Comparison of ENCODE assay signal across 28 cellular contexts in the genomic region with DNA sequence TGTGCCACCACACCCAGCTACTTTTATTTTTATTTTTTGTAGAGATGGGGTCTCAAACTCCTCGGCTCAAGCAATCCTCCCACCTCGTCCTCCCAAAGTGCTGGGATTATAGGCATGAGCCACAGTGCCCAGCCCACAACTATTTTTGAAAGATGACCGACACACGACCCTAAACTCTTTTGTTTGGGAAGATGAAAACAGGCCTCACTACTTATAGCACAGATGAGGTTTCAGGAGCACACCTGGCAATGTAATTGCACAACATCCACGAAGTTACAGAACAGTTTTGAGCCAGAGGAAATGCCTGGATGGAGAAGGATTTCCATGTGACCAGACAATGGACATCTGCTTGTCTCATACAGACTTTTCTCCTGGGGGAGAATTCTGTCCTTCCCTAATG. TPM values are rescaled to one million over a fixed set of nuclear protein-coding genes. Genes with fewer than 3 reads are reported as not detected.
"Had no signal": no experiment of that assay in that cellular context is flagged by ENCODE, and none has a peak within 500 bp of the region (broad histone marks: within the 10 kb centered on the region; RNA-seq: fewer than 3 reads in every experiment).

No MANE protein-coding gene starts in this region.

- H3K9me3 ChIP-seq: body of pancreas, lower lobe of right lung, thoracic aorta, upper lobe of right lung had no signal

- H3K27ac Mint-ChIP-seq: activated naive CD4-positive, alpha-beta T cell treated with anti-CD3 and anti-CD28 coated beads, Interleukin-2, amount 50 U/mL, for 24 hours; dendritic cell treated with granulocyte-macrophage colony-stimulating factor and Interleukin-4, amounts not matched to agents 40 ng/mL and 50 ng/mL, for 4 days; naive thymus-derived CD4-positive, alpha-beta T cell had no signal

- H3K27me3 ChIP-seq: body of pancreas, cardiac muscle cell, upper lobe of right lung had no signal

- H3K9me3 Mint-ChIP-seq: activated naive CD4-positive, alpha-beta T cell treated with anti-CD3 and anti-CD28 coated beads, Interleukin-2, amount 50 U/mL, for 24 hours; dendritic cell treated with granulocyte-macrophage colony-stimulating factor and Interleukin-4, amounts not matched to agents 40 ng/mL and 50 ng/mL, for 4 days; neural crest cell had no signal

- H3K4me3 Mint-ChIP-seq: activated naive CD4-positive, alpha-beta T cell treated with anti-CD3 and anti-CD28 coated beads, Interleukin-2, amount 50 U/mL, for 24 hours; dendritic cell treated with granulocyte-macrophage colony-stimulating factor and Interleukin-4, amounts not matched to agents 40 ng/mL and 50 ng/mL, for 4 days; naive thymus-derived CD4-positive, alpha-beta T cell; neural crest cell had no signal

- H3K36me3 ChIP-seq: cardiac muscle cell, lower lobe of right lung, thoracic aorta, upper lobe of right lung had no signal

- H3K27ac ChIP-seq: body of pancreas, cardiac muscle cell, lower lobe of right lung, thoracic aorta, upper lobe of right lung, VCaP had no signal

- DNase-seq: activated gamma-delta T cell treated with Interleukin-2 at 50 U/mL for 16 hours; activated T-cell treated with anti-CD3 and anti-CD28 coated beads, Interleukin-2, amount 50 U/mL, for 1 hour; anterior cingulate cortex; body of pancreas; effector CD8-positive, alpha-beta T cell; erythroblast; foreskin fibroblast; kidney; lower lobe of right lung; naive thymus-derived CD4-positive, alpha-beta T cell; posterior cingulate gyrus; retina; stimulated activated CD4-positive, alpha-beta T cell treated with anti-CD3 and anti-CD28 coated beads, Interleukin-4, amount 100 ng/mL, for 24 hours; stimulated activated naive CD4-positive, alpha-beta T cell treated with Interleukin-2 at 50 U/mL for 16 hours; upper lobe of right lung had no signal

- H3K36me3 Mint-ChIP-seq: activated naive CD4-positive, alpha-beta T cell treated with anti-CD3 and anti-CD28 coated beads, Interleukin-2, amount 50 U/mL, for 24 hours; naive thymus-derived CD4-positive, alpha-beta T cell had no signal

- H3K4me3 ChIP-seq: body of pancreas, cardiac muscle cell, lower lobe of right lung, thoracic aorta, upper lobe of right lung had no signal

- ATAC-seq: activated CD4-positive, CD25-positive, alpha-beta regulatory T cell treated with anti-CD3 and anti-CD28 coated beads, Interleukin-2, amount 50 U/mL, for 24 hours; body of pancreas; lower lobe of right lung; naive thymus-derived CD4-positive, alpha-beta T cell; upper lobe of right lung had no signal

RNA-seq across cellular contexts. Expression of a gene that starts 43.4 kb away (rescaled TPM):
- total RNA-seq: body of pancreas; cardiac muscle cell; chondrocyte; fibroblast of lung; kidney; lower lobe of right lung; mesenteric fat pad; mucosa of gallbladder; naive thymus-derived CD4-positive, alpha-beta T cell; neural crest cell; omental fat pad; T-helper 2 cell treated with Interferon-gamma antibody and Interleukin-4, amounts not matched to agents 100 ng/mL and 5 ng/mL, for 36 hours; thoracic aorta; upper lobe of right lung had no signal
- polyA plus RNA-seq: cardiac muscle cell; fibroblast of lung; naive thymus-derived CD4-positive, alpha-beta T cell had no signal
